ENCODE assay signal across 1 cellular context in genomic region chr1:205043866-205044265, GRCh38.
TF ChIP-seq lines count a peak whose summit lies in the region.

No MANE protein-coding gene starts in this region.

TF ChIP-seq in H1, 55 proteins besides CTCF, POLR2A, EP300 and RAD21:
- TF ChIP-seq KDM4A (IDR thresholded peaks at IDR 0.05; ENCODE audit: low read depth, low read length, severe bottlenecking) (no peak), GABPA (IDR thresholded peaks at IDR 0.05; ENCODE audit: borderline replicate concordance, insufficient read depth, low read length) (no peak), SIX5 (IDR thresholded peaks at IDR 0.05; ENCODE audit: low read depth, low read length) (no peak), POU5F1 (IDR thresholded peaks at IDR 0.05; ENCODE audit: low read depth, low read length) (no peak), NRF1 (IDR thresholded peaks at IDR 0.05; ENCODE audit: low read depth, low read length) (no peak), CBX8 (IDR thresholded peaks at IDR 0.05; ENCODE audit: borderline replicate concordance, low read depth, low read length) (no peak), SP4 (IDR thresholded peaks at IDR 0.05; ENCODE audit: low read length) (no peak)
- TF ChIP-seq, protein P1, sequence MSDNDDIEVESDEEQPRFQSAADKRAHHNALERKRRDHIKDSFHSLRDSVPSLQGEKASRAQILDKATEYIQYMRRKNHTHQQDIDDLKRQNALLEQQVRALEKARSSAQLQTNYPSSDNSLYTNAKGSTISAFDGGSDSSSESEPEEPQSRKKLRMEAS (IDR thresholded peaks at IDR 0.05) = no peak
TF ChIP-seq in H1: peak in this region for 0.
